9 cellular contexts compared by ENCODE assay signal in genomic region chr4:60805500-60806313, GRCh38.
DNase-seq lines count a peak whose midpoint lies in the region; ATAC-seq and TF ChIP-seq lines count a peak whose summit lies in the region.
"Had no signal": no experiment of that assay in that cellular context is flagged by ENCODE, and none has a peak within 500 bp of the region (broad histone marks: within the 10 kb centered on the region; RNA-seq: fewer than 3 reads in every experiment).

No MANE protein-coding gene starts in this region.

- DNase-seq in Daoy (ENCODE audit: low read depth) (peak; percentile 0), HL-60 (ENCODE audit: low read depth in 1 of 2, low spot score in 1 of 2) (peak in 1 of 2 experiments; percentile 11), SK-MEL-5 (ENCODE audit: low read depth, low spot score) (peak; percentile 54), glutamatergic neuron (no peak), NCI-H2227 treated with DMSO at 0.1 percent for 48 hours (lab: John Stamatoyannopoulos, UW) (no peak), cerebellar nuclear complex (lab: John Stamatoyannopoulos, UW) (no peak)
- no peak for DNase-seq in CD4-positive, alpha-beta memory T cell

- no peak for ATAC-seq in HG02938 (IDR thresholded peaks at IDR 0.05; ENCODE audit: unreplicated experiment)

- TF ChIP-seq CTCF in HL-60 (IDR thresholded peaks at IDR 0.05; ENCODE audit: insufficient read depth, low read length) (peak; percentile 23), glutamatergic neuron (IDR thresholded peaks at IDR 0.05; ENCODE audit: partially characterized antibody, unreplicated experiment) (peak; percentile 69)

- POLR2A ChIA-PET in CD4-positive, alpha-beta memory T cell (lab: Charles Lee; ENCODE audit: partially characterized antibody): no interaction called here

- H3K27me3 ChIP-seq in HL-60 (ENCODE audit: insufficient read depth, poor library complexity, severe bottlenecking): no peaks in the 10 kb centered on the region
- H3K27me3 ChIP-seq in CD4-positive, alpha-beta memory T cell (ENCODE audit: insufficient read depth, low read length): no peaks in the 10 kb centered on the region

- no peaks in the 10 kb centered on the region for H3K36me3 Mint-ChIP-seq in glutamatergic neuron (ENCODE audit: unreplicated experiment)
- H3K36me3 Mint-ChIP-seq in CD4-positive, alpha-beta memory T cell: no peaks in the 10 kb centered on the region
- H3K36me3 Mint-ChIP-seq: IgD-negative memory B cell had no signal

- H3K27ac ChIP-seq in HL-60 (replicated peaks): no peak overlapping the region
- H3K27ac ChIP-seq in CD4-positive, alpha-beta memory T cell (ENCODE audit: low read depth, low read length): no peak overlapping the region

- H3K4me1 Mint-ChIP-seq in glutamatergic neuron (ENCODE audit: low read depth, unreplicated experiment): no peaks in the 10 kb centered on the region
- H3K4me1 Mint-ChIP-seq in CD4-positive, alpha-beta memory T cell: no peaks in the 10 kb centered on the region
- H3K4me1 Mint-ChIP-seq: IgD-negative memory B cell had no signal

- H3K4me3 ChIP-seq in HL-60 (replicated peaks; ENCODE audit: insufficient read depth, low read length): no peak overlapping the region
- H3K4me3 ChIP-seq in CD4-positive, alpha-beta memory T cell (ENCODE audit: low read length in 2 of 2): no peak overlapping the region

- no peaks in the 10 kb centered on the region for H3K4me1 ChIP-seq in CD4-positive, alpha-beta memory T cell (ENCODE audit: insufficient read depth, low read length)

- no peaks in the 10 kb centered on the region for H3K9me3 Mint-ChIP-seq in glutamatergic neuron (ENCODE audit: unreplicated experiment)
- H3K9me3 Mint-ChIP-seq in CD4-positive, alpha-beta memory T cell: peaks cover 0 to 18% (median 4%) of the 10 kb centered on the region in 8 donors

- no peaks in the 10 kb centered on the region for H3K36me3 ChIP-seq in CD4-positive, alpha-beta memory T cell (ENCODE audit: insufficient read depth, low read length)

- H3K9me3 ChIP-seq in CD4-positive, alpha-beta memory T cell (ENCODE audit: control insufficient read depth in 1 of 2, low read length in 2 of 2): no peaks in the 10 kb centered on the region

- no peak overlapping the region for H3K4me3 Mint-ChIP-seq in glutamatergic neuron (ENCODE audit: unreplicated experiment)
- H3K4me3 Mint-ChIP-seq in CD4-positive, alpha-beta memory T cell: no peak overlapping the region
- H3K4me3 Mint-ChIP-seq: IgD-negative memory B cell had no signal

- H3K27me3 Mint-ChIP-seq in glutamatergic neuron (ENCODE audit: unreplicated experiment): no peaks in the 10 kb centered on the region
- no peaks in the 10 kb centered on the region for H3K27me3 Mint-ChIP-seq in CD4-positive, alpha-beta memory T cell
- H3K27me3 Mint-ChIP-seq: IgD-negative memory B cell had no signal

- in situ Hi-C loops in SK-MEL-5 (cut with HindIII; ENCODE audit: low pct_unique_long_range_greater_than_20kb, low sequenced_read_pairs): no loop called here

- CTCF ChIA-PET in CD4-positive, alpha-beta memory T cell (lab: Charles Lee; ENCODE audit: partially characterized antibody): no interaction called here

- intact Hi-C loops in CD4-positive, alpha-beta memory T cell (cut with micrococcal nuclease): no loop called here

- H3K27ac Mint-ChIP-seq in glutamatergic neuron (ENCODE audit: unreplicated experiment): no peak overlapping the region
- H3K27ac Mint-ChIP-seq in CD4-positive, alpha-beta memory T cell: no peak overlapping the region
- H3K27ac Mint-ChIP-seq: IgD-negative memory B cell had no signal

Comparison
In these comparisons a context has a peak if more than half of its experiments do, and no peak if none do; other contexts are left out.
1. DNase-seq: peak in Daoy (single experiment) and SK-MEL-5 (single experiment); none in glutamatergic neuron (single experiment), NCI-H2227 treated with DMSO at 0.1 percent for 48 hours (single experiment), cerebellar nuclear complex (0 of 2) and CD4-positive, alpha-beta memory T cell (0 of 5).